Comparison of ENCODE assay signal across 8 cellular contexts in genomic region chr6:43076093-43076927, GRCh38. TPM values are rescaled to one million over a fixed set of nuclear protein-coding genes. Genes with fewer than 3 reads are reported as not detected.
DNase-seq lines count a peak whose midpoint lies in the region; ATAC-seq, FAIRE-seq and TF ChIP-seq lines count a peak whose summit lies in the region.

TSS of gene PTK7 (plus strand) at chr6:43076314. CDS start at chr6:43076489, 175 bp downstream.

- peak within 1 kb of the TSS; percentile 66 for H3K4me3 Mint-ChIP-seq in dendritic cell treated with granulocyte-macrophage colony-stimulating factor and Interleukin-4, amounts not matched to agents 40 ng/mL and 50 ng/mL, for 4 days
- peak within 1 kb of the TSS; percentile 71 for H3K4me3 Mint-ChIP-seq in stimulated activated naive CD8-positive, alpha-beta T cell treated with anti-CD3 and anti-CD28 coated beads, Interleukin-15, Interleukin-2, amounts not matched to agents 100 ng/mL and 50 ng/mL, for 24 hours

- no peaks in the 10 kb centered on the region for H3K9me3 Mint-ChIP-seq in dendritic cell treated with granulocyte-macrophage colony-stimulating factor and Interleukin-4, amounts not matched to agents 40 ng/mL and 50 ng/mL, for 4 days
- no peaks in the 10 kb centered on the region for H3K9me3 Mint-ChIP-seq in stimulated activated naive CD8-positive, alpha-beta T cell treated with anti-CD3 and anti-CD28 coated beads, Interleukin-15, Interleukin-2, amounts not matched to agents 100 ng/mL and 50 ng/mL, for 24 hours

- intact Hi-C loops in dendritic cell treated with granulocyte-macrophage colony-stimulating factor and Interleukin-4, amounts not matched to agents 40 ng/mL and 50 ng/mL, for 4 days (cut with micrococcal nuclease) = no loop called here
- intact Hi-C loops in right lobe of liver (cut with DNase I) = no loop called here

- H3K27me3 Mint-ChIP-seq in dendritic cell treated with granulocyte-macrophage colony-stimulating factor and Interleukin-4, amounts not matched to agents 40 ng/mL and 50 ng/mL, for 4 days = peaks cover 30% of the 10 kb centered on the region
- peaks cover 20% of the 10 kb centered on the region for H3K27me3 Mint-ChIP-seq in stimulated activated naive CD8-positive, alpha-beta T cell treated with anti-CD3 and anti-CD28 coated beads, Interleukin-15, Interleukin-2, amounts not matched to agents 100 ng/mL and 50 ng/mL, for 24 hours

- H3K9me3 ChIP-seq in right lobe of liver = no peaks in the 10 kb centered on the region

- H3K36me3 ChIP-seq in right lobe of liver = peaks cover 0 to 27% (median 11%) of the 10 kb centered on the region in 4 donors

- H3K27ac ChIP-seq in right lobe of liver = no peak within 1 kb of the TSS

- no peak for TF ChIP-seq CTCF in D721Med (IDR thresholded peaks at IDR 0.05; ENCODE audit: insufficient read depth, missing control alignments)
- TF ChIP-seq CTCF in right lobe of liver (IDR thresholded peaks at IDR 0.05) = no peak

- H3K4me1 Mint-ChIP-seq in dendritic cell treated with granulocyte-macrophage colony-stimulating factor and Interleukin-4, amounts not matched to agents 40 ng/mL and 50 ng/mL, for 4 days (ENCODE audit: low read depth) = peaks cover 9% of the 10 kb centered on the region
- H3K4me1 Mint-ChIP-seq in stimulated activated naive CD8-positive, alpha-beta T cell treated with anti-CD3 and anti-CD28 coated beads, Interleukin-15, Interleukin-2, amounts not matched to agents 100 ng/mL and 50 ng/mL, for 24 hours (ENCODE audit: low read depth) = peaks cover 4% of the 10 kb centered on the region

- no peak for TF ChIP-seq POLR2A in right lobe of liver (IDR thresholded peaks at IDR 0.05)

- no peak within 1 kb of the TSS for H3K27ac Mint-ChIP-seq in dendritic cell treated with granulocyte-macrophage colony-stimulating factor and Interleukin-4, amounts not matched to agents 40 ng/mL and 50 ng/mL, for 4 days
- H3K27ac Mint-ChIP-seq in stimulated activated naive CD8-positive, alpha-beta T cell treated with anti-CD3 and anti-CD28 coated beads, Interleukin-15, Interleukin-2, amounts not matched to agents 100 ng/mL and 50 ng/mL, for 24 hours = no peak within 1 kb of the TSS

- peak; percentile 35 to 49 (median 37) for ATAC-seq in right lobe of liver

- FAIRE-seq in D721Med (lab: Jason Lieb, UNC) = no peak

- H3K27me3 ChIP-seq in right lobe of liver = no peaks in the 10 kb centered on the region

- H3K4me1 ChIP-seq in right lobe of liver = peaks cover 0 to 5% (median under 1%) of the 10 kb centered on the region in 4 donors

- WGBS in right lobe of liver (ENCODE audit: insufficient coverage, low coverage, low lambda C conversion rate, missing lambda C conversion rate) = 53% methylated on average over 10 of the region's 92 CpGs

- peak; percentile 77 for DNase-seq in D721Med (ENCODE audit: insufficient read length, low spot score)
- DNase-seq in KBM-7 = peak; percentile 48
- peak; percentile 42 for DNase-seq in SKM-1 (lab: John Stamatoyannopoulos, UW; ENCODE audit: unreplicated experiment)
- DNase-seq in right lobe of liver = peak in 1 of 3 donors; percentile 28
- DNase-seq in GM19240 (ENCODE audit: insufficient read length, low spot score) = no peak
- DNase-seq in foreskin melanocyte = no peak

- in situ Hi-C loops in KBM-7 (cut with MboI; ENCODE audit: low pct_unique_long_range_greater_than_20kb, low sequenced_read_pairs) = no loop called here

- H3K4me3 ChIP-seq in right lobe of liver = peak within 1 kb of the TSS; percentile 32 to 47 (median 38)

- H3K36me3 Mint-ChIP-seq in dendritic cell treated with granulocyte-macrophage colony-stimulating factor and Interleukin-4, amounts not matched to agents 40 ng/mL and 50 ng/mL, for 4 days (ENCODE audit: low read depth) = peaks cover 24% of the 10 kb centered on the region
- no peaks in the 10 kb centered on the region for H3K36me3 Mint-ChIP-seq in stimulated activated naive CD8-positive, alpha-beta T cell treated with anti-CD3 and anti-CD28 coated beads, Interleukin-15, Interleukin-2, amounts not matched to agents 100 ng/mL and 50 ng/mL, for 24 hours (ENCODE audit: low read depth)

RNA-seq across cellular contexts. Expression of gene PTK7, which starts in this region (rescaled TPM):
- total RNA-seq in right lobe of liver = 1 to 10 TPM in 3 of 6 experiments, under 1 TPM in 3; 0.55 to 1.8 (median 0.99) TPM

Comparison
In these comparisons a context has a peak if more than half of its experiments do, and no peak if none do; other contexts are left out.
1. DNase-seq: peak in D721Med (single experiment), KBM-7 (single experiment) and SKM-1 (single experiment); none in GM19240 (single experiment) and foreskin melanocyte (single experiment).